15 cellular contexts compared by ENCODE assay signal in genomic region chr10:99456207-99456606, GRCh38. TPM values are rescaled to one million over a fixed set of nuclear protein-coding genes. Genes with fewer than 3 reads are reported as not detected.
A peak's percentile ranks its signal among the peaks of the same experiment; 100 is the strongest.
DNase-seq lines count a peak whose midpoint lies in the region; ATAC-seq and TF ChIP-seq lines count a peak whose summit lies in the region.
"Had no signal": no experiment of that assay in that cellular context is flagged by ENCODE, and none has a peak within 500 bp of the region (broad histone marks: within the 10 kb centered on the region; RNA-seq: fewer than 3 reads in every experiment).

No MANE protein-coding gene starts in this region.

- H3K27ac Mint-ChIP-seq in glutamatergic neuron (ENCODE audit: unreplicated experiment), result no peak overlapping the region
- H3K27ac Mint-ChIP-seq: CD14-positive monocyte; CD4-positive, alpha-beta memory T cell; GM23338 had no signal

- H3K36me3 ChIP-seq in trophoblast cell (ENCODE audit: control insufficient read depth in 1 of 2, insufficient read depth in 2 of 2, low read length in 2 of 2), result no peaks in the 10 kb centered on the region
- no peaks in the 10 kb centered on the region for H3K36me3 ChIP-seq in aorta (ENCODE audit: control insufficient read depth in 1 of 2, insufficient read depth in 2 of 2, low read length in 1 of 2)
- H3K36me3 ChIP-seq: BLaER1 had no signal

- H3K18ac ChIP-seq in trophoblast cell (ENCODE audit: low read length), result no peak overlapping the region

- WGBS in trophoblast cell (ENCODE audit: extremely low coverage, insufficient coverage, insufficient read length), result no CpG with 5 or more reads among the region's 1 CpG
- WGBS in aorta, 2 donors, result 74 to 86% methylated on average over 1 of the region's 1 CpG

- H3K9me3 Mint-ChIP-seq in glutamatergic neuron (ENCODE audit: unreplicated experiment), result no peaks in the 10 kb centered on the region
- H3K9me3 Mint-ChIP-seq: CD14-positive monocyte, GM23338 had no signal

- H3K4me1 ChIP-seq in trophoblast cell (ENCODE audit: control insufficient read depth in 1 of 2, insufficient read depth in 2 of 2, low read length in 2 of 2) (peaks cover 0 to 4% of the 10 kb centered on the region in 2 experiments), aorta (ENCODE audit: control insufficient read depth in 1 of 2, insufficient read depth in 2 of 2, low read length in 2 of 2) (no peaks in the 10 kb centered on the region)

- H2AK5ac ChIP-seq in trophoblast cell (ENCODE audit: low read length), result no peak overlapping the region

- peak overlapping the region; percentile 99 for H3K23ac ChIP-seq in trophoblast cell (ENCODE audit: low read length)

- H3K79me1 ChIP-seq in trophoblast cell (ENCODE audit: low read length), result no peaks in the 10 kb centered on the region

- no peak overlapping the region for H4K91ac ChIP-seq in trophoblast cell (ENCODE audit: low read depth, low read length)

- H3K27me3 Mint-ChIP-seq in glutamatergic neuron (ENCODE audit: unreplicated experiment), result peaks cover 8% of the 10 kb centered on the region

- H2BK120ac ChIP-seq in trophoblast cell (ENCODE audit: insufficient read depth, low read length, poor library complexity), result no peak overlapping the region

- H3K9ac ChIP-seq in trophoblast cell (ENCODE audit: low read length), result no peak overlapping the region
- H3K9ac ChIP-seq: BLaER1 had no signal

- no peak overlapping the region for H2BK5ac ChIP-seq in trophoblast cell (ENCODE audit: low read depth, low read length, poor library complexity)

- no peak overlapping the region for H3K4me3 Mint-ChIP-seq in glutamatergic neuron (ENCODE audit: unreplicated experiment)
- H3K4me3 Mint-ChIP-seq: CD14-positive monocyte; CD4-positive, alpha-beta memory T cell; GM23338 had no signal

- H3K27ac ChIP-seq in RWPE1 (no peak overlapping the region), trophoblast cell (ENCODE audit: low read depth, low read length) (no peak overlapping the region), aorta (ENCODE audit: low read depth in 1 of 2, low read length in 2 of 2) (no peak overlapping the region)
- H3K27ac ChIP-seq: BLaER1 had no signal

- H3K27me3 ChIP-seq in trophoblast cell (ENCODE audit: insufficient read depth, low read length), result no peaks in the 10 kb centered on the region
- H3K27me3 ChIP-seq in aorta (ENCODE audit: control insufficient read depth in 1 of 2, insufficient read depth in 2 of 2, low read length in 1 of 2), result peaks cover 0 to 7% of the 10 kb centered on the region in 2 donors
- H3K27me3 ChIP-seq: BLaER1 had no signal

- DNase-seq in HPDE6-E6E7 (ENCODE audit: extremely low spot score) (peak; percentile 23), RWPE1 (ENCODE audit: low spot score) (peak; percentile 24), trophoblast cell (no peak), aorta (no peak), left lobe of liver (ENCODE audit: low spot score) (no peak), glutamatergic neuron (no peak)
- DNase-seq: 8988T; CD4-positive, alpha-beta memory T cell; DMS79; GDM1; HCEC 1CT had no signal

- no peaks in the 10 kb centered on the region for H3K36me3 Mint-ChIP-seq in glutamatergic neuron (ENCODE audit: unreplicated experiment)
- H3K36me3 Mint-ChIP-seq: CD14-positive monocyte; CD4-positive, alpha-beta memory T cell had no signal

- H4K12ac ChIP-seq in trophoblast cell (ENCODE audit: low read depth, low read length), result no peak overlapping the region

- no peak for TF ChIP-seq CTCF in RWPE1 (conservative IDR thresholded peaks at IDR 0.05; ENCODE audit: low read depth)
- no peak for TF ChIP-seq CTCF in glutamatergic neuron (IDR thresholded peaks at IDR 0.05; ENCODE audit: partially characterized antibody, unreplicated experiment)

- ATAC-seq in esophagus mucosa, result peak; percentile 36
- ATAC-seq in aorta (ENCODE audit: low FRiP score), result no peak
- no peak for ATAC-seq in left lobe of liver
- ATAC-seq: GM23338 had no signal

- H4K8ac ChIP-seq in trophoblast cell (ENCODE audit: low read depth, low read length), result no peak overlapping the region

- H3K9me3 ChIP-seq in trophoblast cell (ENCODE audit: insufficient read depth, low read depth, low read length) (no peaks in the 10 kb centered on the region), aorta (ENCODE audit: control insufficient read depth, low read length) (peaks cover 1% of the 10 kb centered on the region)
- H3K9me3 ChIP-seq: BLaER1 had no signal

- no peak overlapping the region for H3K14ac ChIP-seq in trophoblast cell (ENCODE audit: low read length)

- POLR2A ChIA-PET in RWPE1 (lab: Yijun Ruan, JAX; ENCODE audit: low non-redundant PET), result no interaction called here

- H3K4ac ChIP-seq in trophoblast cell (ENCODE audit: low read depth, low read length), result no peak overlapping the region

- H3K4me2 ChIP-seq in trophoblast cell (ENCODE audit: low read length), result no peak overlapping the region
- H3K4me2 ChIP-seq: GM23338 had no signal

- H3K4me3 ChIP-seq in trophoblast cell (ENCODE audit: low read depth, low read length), result no peak overlapping the region
- no peak overlapping the region for H3K4me3 ChIP-seq in aorta (ENCODE audit: low read length in 2 of 2)
- H3K4me3 ChIP-seq: BLaER1, GM23338 had no signal

- no peak overlapping the region for H2AFZ ChIP-seq in trophoblast cell (ENCODE audit: insufficient read depth, low read length, poor library complexity)

- CTCF ChIA-PET in RWPE1 (lab: Yijun Ruan, JAX), result no interaction called here

- peaks cover 7% of the 10 kb centered on the region for H3K4me1 Mint-ChIP-seq in glutamatergic neuron (ENCODE audit: low read depth, unreplicated experiment)

- intact Hi-C loops in aorta (cut with DNase I), result no loop called here

- no peaks in the 10 kb centered on the region for H3K79me2 ChIP-seq in trophoblast cell (ENCODE audit: control insufficient read depth, insufficient read depth, low read length, poor library complexity)

- H2BK12ac ChIP-seq in trophoblast cell (ENCODE audit: low read length), result no peak overlapping the region

RNA-seq across cellular contexts. Expression of gene GOT1, which starts 25.8 kb away (rescaled TPM):
- total RNA-seq in esophagus mucosa (57.0 TPM), aorta (10 to 100 TPM in 1 of 2 donors, 1 to 10 TPM in 1; 9.4 to 13.7 TPM), left lobe of liver (107 TPM), glutamatergic neuron (ENCODE audit: unreplicated experiment) (37.2 TPM)
- 52.9 and 53.8 TPM in 2 replicates for polyA plus RNA-seq in trophoblast cell (2013)
- 10 to 100 TPM in 1 of 2 donors, 1 to 10 TPM in 1; 9.2 to 17.4 TPM for polyA plus RNA-seq in aorta

Comparison
In these comparisons a context has a peak if more than half of its experiments do, and no peak if none do; other contexts are left out.
1. DNase-seq: peak in HPDE6-E6E7 (single experiment) and RWPE1 (single experiment); none in trophoblast cell (0 of 2), aorta (0 of 2), left lobe of liver (single experiment) and glutamatergic neuron (single experiment).